In the genomic region with DNA sequence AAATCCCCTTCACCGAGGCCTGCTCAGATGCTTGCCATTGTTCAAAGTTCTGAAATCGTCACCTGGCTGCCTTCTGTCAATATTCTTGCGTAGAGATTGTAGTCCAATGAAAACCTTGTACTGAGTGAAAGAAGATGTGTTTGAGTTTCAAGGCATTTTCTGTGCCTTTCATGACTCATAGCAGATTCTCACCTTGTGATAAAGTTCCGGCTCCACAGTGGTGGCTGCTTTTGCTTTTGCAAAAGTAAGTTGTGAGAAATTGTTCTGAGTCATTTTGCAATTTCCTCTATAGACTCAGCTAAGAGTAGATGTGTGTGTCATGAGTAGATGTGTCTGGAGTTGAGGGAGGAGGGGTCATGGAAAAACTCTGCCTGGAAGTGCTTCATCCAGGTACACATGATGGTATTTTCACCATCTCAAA, we compare ENCODE assay signal across 9 cellular contexts. TPM values are rescaled to one million over a fixed set of nuclear protein-coding genes. Genes with fewer than 3 reads are reported as not detected.
A peak's percentile ranks its signal among the peaks of the same experiment; 100 is the strongest.
DNase-seq lines count a peak whose midpoint lies in the region; ATAC-seq and TF ChIP-seq lines count a peak whose summit lies in the region.
"Had no signal": no experiment of that assay in that cellular context is flagged by ENCODE, and none has a peak within 500 bp of the region (broad histone marks: within the 10 kb centered on the region; RNA-seq: fewer than 3 reads in every experiment).

No MANE protein-coding gene starts in this region.

- 93 to 94% (median 93%) methylated on average over 4 of the region's 4 CpGs for WGBS in ovary, 3 donors

- no peak for TF ChIP-seq POLR2A in ovary (IDR thresholded peaks at IDR 0.05)

- no peaks in the 10 kb centered on the region for H3K4me1 ChIP-seq in ovary (ENCODE audit: insufficient read depth)

- H3K36me3 ChIP-seq in ovary = no peaks in the 10 kb centered on the region

- TF ChIP-seq CTCF in GM12864 (IDR thresholded peaks at IDR 0.05; ENCODE audit: low read depth, low read length, missing control alignments) = no peak
- no peak for TF ChIP-seq CTCF in ovary (IDR thresholded peaks at IDR 0.05)

- H3K4me3 ChIP-seq in GM12864 (ENCODE audit: low read depth, low read length) (no peak overlapping the region), ovary (no peak overlapping the region)
- H3K4me3 ChIP-seq: SK-N-MC had no signal

- no peak overlapping the region for H3K27ac ChIP-seq in ovary
- H3K27ac ChIP-seq: SK-N-MC had no signal

- DNase-seq in GM12864 (ENCODE audit: low read depth) (peak; percentile 82), LHCN-M2 (ENCODE audit: low read depth) (peak; percentile 74), non-pigmented ciliary epithelial cell (ENCODE audit: low read depth) (peak; percentile 87), HUDEP-2 (lab: John Stamatoyannopoulos, UW; ENCODE audit: unreplicated experiment in 76 of 76) (no peak), ovary (no peak), mucosa of gallbladder (ENCODE audit: low spot score) (no peak)
- DNase-seq in activated gamma-delta T cell treated with anti-CD3 and anti-CD28 coated beads, Interleukin-2, amount 50 U/mL, for 16 hours (ENCODE audit: low read depth) = peak; percentile 7

- ATAC-seq in GM21737 (IDR thresholded peaks at IDR 0.05; ENCODE audit: unreplicated experiment) = peak; percentile 95

- no peak for TF ChIP-seq EP300 in ovary (IDR thresholded peaks at IDR 0.05)

- H3K27me3 ChIP-seq in ovary = no peaks in the 10 kb centered on the region

- intact Hi-C loops in ovary (cut with DNase I) = loop anchor here in 1 of 4 donors (5.0 kb wide), 1 partner anchor 167 kb away; no protein-coding TSS in a partner anchor

- no peaks in the 10 kb centered on the region for H3K9me3 ChIP-seq in ovary

RNA-seq across cellular contexts. Expression of a gene that starts 39.8 kb away (rescaled TPM):
- total RNA-seq in LHCN-M2 (2014; rRNA removed) (not detected in 2 replicates), ovary (not detected), mucosa of gallbladder (0.23 TPM)
- 0.29 TPM for polyA plus RNA-seq in LHCN-M2 (2012)
- polyA plus RNA-seq in ovary = not detected

Comparison
In these comparisons a context has a peak if more than half of its experiments do, and no peak if none do; other contexts are left out.
1. DNase-seq: peak in GM12864 (single experiment), LHCN-M2 (single experiment), activated gamma-delta T cell treated with anti-CD3 and anti-CD28 coated beads, Interleukin-2, amount 50 U/mL, for 16 hours (single experiment) and non-pigmented ciliary epithelial cell (single experiment); none in HUDEP-2 (0 of 76), ovary (0 of 5) and mucosa of gallbladder (single experiment).